18 cellular contexts compared by ENCODE assay signal in the genomic region with DNA sequence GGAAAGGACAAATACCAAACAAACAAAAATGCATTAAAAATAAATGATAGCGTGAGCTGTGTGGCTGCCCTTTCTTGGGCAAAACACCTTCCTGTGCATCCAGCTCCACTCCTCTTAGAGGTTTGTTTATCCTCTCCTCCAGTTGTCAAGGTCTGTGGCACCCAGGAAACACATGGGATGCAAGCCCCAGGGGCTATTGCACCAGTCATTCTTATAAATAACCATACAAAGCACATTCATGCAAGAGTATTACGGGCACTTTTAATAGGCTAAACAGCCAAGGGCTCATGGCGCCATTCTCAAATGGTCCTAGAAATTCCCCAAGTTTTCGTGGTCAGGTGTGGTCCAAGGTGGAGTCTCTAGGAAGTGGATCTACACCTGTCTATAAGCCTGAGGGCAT.
DNase-seq lines count a peak whose midpoint lies in the region; ATAC-seq, FAIRE-seq and TF ChIP-seq lines count a peak whose summit lies in the region.
"Had no signal": no experiment of that assay in that cellular context is flagged by ENCODE, and none has a peak within 500 bp of the region (broad histone marks: within the 10 kb centered on the region; RNA-seq: fewer than 3 reads in every experiment).

No MANE protein-coding gene starts in this region.

- dilution Hi-C loops in IMR-90 (cut with HindIII; ENCODE audit: low sequenced_read_pairs, unreplicated experiment), result no loop called here

- 0 out of 2 replicates have a peak overlapping the region, but pooled peaks have one; percentile 96 for H3K23ac ChIP-seq in IMR-90 (ENCODE audit: low read depth, low read length)

- peaks cover 8% of the 10 kb centered on the region for H3K4me1 Mint-ChIP-seq in astrocyte (ENCODE audit: low read depth, unreplicated experiment)
- no peaks in the 10 kb centered on the region for H3K4me1 Mint-ChIP-seq in type B pancreatic cell (ENCODE audit: unreplicated experiment)

- H3K36me3 ChIP-seq in IMR-90 (ENCODE audit: control insufficient read depth, insufficient read depth, low read length) (no peaks in the 10 kb centered on the region), astrocyte (ENCODE audit: insufficient read depth, low read length) (no peaks in the 10 kb centered on the region), psoas muscle (ENCODE audit: insufficient read depth in 1 of 2, low read depth in 1 of 2) (no peaks in the 10 kb centered on the region)
- H3K36me3 ChIP-seq: SJCRH30 had no signal

- H4K91ac ChIP-seq in IMR-90 (ENCODE audit: insufficient read depth, low read depth, low read length), result peak overlapping the region; percentile 99

- H3K9me3 Mint-ChIP-seq in astrocyte (ENCODE audit: unreplicated experiment) (peaks cover 14% of the 10 kb centered on the region), type B pancreatic cell (peaks cover 5% of the 10 kb centered on the region)

- H4K20me1 ChIP-seq in IMR-90 (ENCODE audit: insufficient read depth, low read length) (no peaks in the 10 kb centered on the region), astrocyte (ENCODE audit: insufficient read depth, low read length) (no peaks in the 10 kb centered on the region)

- peaks cover 6% of the 10 kb centered on the region for H3K9me3 ChIP-seq in IMR-90 (ENCODE audit: control insufficient read depth, insufficient read depth, low read length)
- H3K9me3 ChIP-seq in astrocyte (ENCODE audit: insufficient read depth, low read depth, low read length), result peaks cover 6% of the 10 kb centered on the region
- H3K9me3 ChIP-seq in psoas muscle, result no peaks in the 10 kb centered on the region
- H3K9me3 ChIP-seq: SJCRH30 had no signal

- peak overlapping the region; percentile 16 for H2BK15ac ChIP-seq in IMR-90 (ENCODE audit: low read depth, low read length)

- TF ChIP-seq CTCF in IMR-90 (conservative IDR thresholded peaks at IDR 0.05; ENCODE audit: low read depth, low read length) (no peak), astrocyte (IDR thresholded peaks at IDR 0.05; ENCODE audit: insufficient read depth, low read depth, low read length) (no peak), psoas muscle (IDR thresholded peaks at IDR 0.05) (no peak), type B pancreatic cell (conservative IDR thresholded peaks at IDR 0.05) (no peak)

- CTCF ChIA-PET in IMR-90 (lab: Yijun Ruan, JAX), result no interaction called here

- H3K18ac ChIP-seq in IMR-90 (ENCODE audit: low read depth, low read length), result peak overlapping the region; percentile 97

- peaks cover 0 to 19% of the 10 kb centered on the region in 2 experiments; a peak in 2 of 4 replicates for H3K79me1 ChIP-seq in IMR-90 (ENCODE audit: low read depth in 1 of 2, low read length in 2 of 2)

- H3K27me3 Mint-ChIP-seq in astrocyte (ENCODE audit: low read depth, unreplicated experiment) (no peaks in the 10 kb centered on the region), type B pancreatic cell (peaks cover 27% of the 10 kb centered on the region)

- no peak for TF ChIP-seq POLR2A in IMR-90 (IDR thresholded peaks at IDR 0.05; ENCODE audit: low read depth, low read length)

- no peak overlapping the region for H3K4me2 ChIP-seq in IMR-90 (ENCODE audit: low read depth, low read length)
- peak overlapping the region; percentile 46 for H3K4me2 ChIP-seq in astrocyte (ENCODE audit: low read length)
- H3K4me2 ChIP-seq: A549 had no signal

- DNase-seq in ELR (ENCODE audit: low read depth) (peak; percentile 52), IMR-90 (no peak), astrocyte (ENCODE audit: low read depth) (no peak), psoas muscle (no peak), type B pancreatic cell (ENCODE audit: extremely low spot score, unreplicated experiment) (no peak), AG20443 (ENCODE audit: low spot score) (no peak)
- DNase-seq: CD4-positive, CD25-positive, alpha-beta regulatory T cell; COR-L47; DMS79; GOT3; NCI-H1694 treated with DMSO at 0.1 percent for 48 hours; NCI-H2081 treated with DMSO at 0.1 percent for 48 hours; NCI-H510A; NCI-H748 treated with DMSO at 0.1 percent for 48 hours; SJCRH30 had no signal

- H2BK120ac ChIP-seq in IMR-90 (ENCODE audit: low read depth, low read length), result peak overlapping the region; percentile 100

- no peak for ATAC-seq in IMR-90 (ENCODE audit: low read depth)
- ATAC-seq in psoas muscle, result no peak
- ATAC-seq in HG02610 (IDR thresholded peaks at IDR 0.05; ENCODE audit: unreplicated experiment), result no peak
- ATAC-seq: A549, Panc1 had no signal

- POLR2A ChIA-PET in IMR-90 (lab: Charles Lee; ENCODE audit: unreplicated experiment), result no interaction called here

- H4K5ac ChIP-seq in IMR-90 (ENCODE audit: low read depth, low read length), result peak overlapping the region; percentile 99; the same call in 1 of the 2 replicates

- peak overlapping the region; percentile 72 to 98 for H4K8ac ChIP-seq in IMR-90 (ENCODE audit: low read depth in 2 of 2, low read length in 2 of 2)

- no peaks in the 10 kb centered on the region for H3K27me3 ChIP-seq in IMR-90 (ENCODE audit: control insufficient read depth, insufficient read depth, low read length)
- no peaks in the 10 kb centered on the region for H3K27me3 ChIP-seq in astrocyte (ENCODE audit: insufficient read depth, low read length)
- peaks cover 0 to 2% (median 0%) of the 10 kb centered on the region in 3 donors for H3K27me3 ChIP-seq in psoas muscle (ENCODE audit: insufficient read depth in 3 of 3, low read length in 2 of 3)

- peaks cover 5% of the 10 kb centered on the region for H3K36me3 Mint-ChIP-seq in astrocyte (ENCODE audit: low read depth, unreplicated experiment)
- no peaks in the 10 kb centered on the region for H3K36me3 Mint-ChIP-seq in type B pancreatic cell
- H3K36me3 Mint-ChIP-seq: CD4-positive, CD25-positive, alpha-beta regulatory T cell had no signal

- FAIRE-seq in astrocyte (lab: Jason Lieb, UNC), result no peak
- FAIRE-seq: A549 had no signal

- peak overlapping the region; percentile 100 for H3K4ac ChIP-seq in IMR-90 (ENCODE audit: low read depth, low read length)

- peak overlapping the region; percentile 100 for H2BK20ac ChIP-seq in IMR-90 (ENCODE audit: low read depth, low read length)

- TF ChIP-seq RAD21 in IMR-90 (IDR thresholded peaks at IDR 0.05; ENCODE audit: low read length), result no peak

- peak overlapping the region; percentile 99 for H2AK5ac ChIP-seq in IMR-90 (ENCODE audit: low read depth, low read length)

- H2AK9ac ChIP-seq in IMR-90 (replicated peaks; ENCODE audit: low read depth, low read length, poor library complexity), result no peak overlapping the region

- H3K4me3 Mint-ChIP-seq in astrocyte (ENCODE audit: unreplicated experiment) (no peak overlapping the region), type B pancreatic cell (no peak overlapping the region)
- H3K4me3 Mint-ChIP-seq: CD4-positive, CD25-positive, alpha-beta regulatory T cell had no signal

- peak overlapping the region; percentile 94 for H3K14ac ChIP-seq in IMR-90 (replicated peaks; ENCODE audit: low read depth, low read length)

- no TSS peak for BruUV-seq in IMR-90 (replicated peaks; lab: Mats Ljungman, UMichigan)

- H3K4me3 ChIP-seq in IMR-90 (ENCODE audit: insufficient read depth, low read depth, low read length) (no peak overlapping the region), astrocyte (ENCODE audit: insufficient read depth, low read depth, low read length) (no peak overlapping the region), psoas muscle (no peak overlapping the region)
- H3K4me3 ChIP-seq: A549, SJCRH30 had no signal

- peaks cover 25% of the 10 kb centered on the region for H3K4me1 ChIP-seq in IMR-90 (ENCODE audit: control insufficient read depth, insufficient read depth, low read length)
- H3K4me1 ChIP-seq in astrocyte (ENCODE audit: insufficient read depth, low read length), result peaks cover 16% of the 10 kb centered on the region
- peaks cover 24% of the 10 kb centered on the region for H3K4me1 ChIP-seq in psoas muscle
- H3K4me1 ChIP-seq: A549, SJCRH30 had no signal

- WGBS in IMR-90 (ENCODE audit: extremely low coverage in 2 of 2, insufficient read length in 1 of 2), 2 experiments, result no CpG with 5 or more reads among the region's 4 CpGs
- 94 to 99% (median 97%) methylated on average over 4 of the region's 4 CpGs for WGBS in psoas muscle, 3 donors

- H3K56ac ChIP-seq in IMR-90 (ENCODE audit: extremely low read depth, insufficient read depth, low read length), result peak overlapping the region; percentile 95; the same call in 1 of the 2 replicates

- intact Hi-C loops in IMR-90 (cut with micrococcal nuclease) (loop anchor here (5.0 kb wide), 1 partner anchor 115 kb away; no protein-coding TSS in a partner anchor), psoas muscle (cut with DNase I) (no loop called here)

- no peak overlapping the region for H3K9ac ChIP-seq in IMR-90 (ENCODE audit: low read depth, low read length)
- no peak overlapping the region for H3K9ac ChIP-seq in astrocyte (ENCODE audit: low read length)

- H3K9me1 ChIP-seq in IMR-90 (ENCODE audit: insufficient read depth, low read length), result peaks cover 7% of the 10 kb centered on the region

- peak overlapping the region; percentile 100 for H2BK5ac ChIP-seq in IMR-90 (ENCODE audit: low read depth, low read length, poor library complexity, severe bottlenecking)

- H3K79me2 ChIP-seq in astrocyte (ENCODE audit: insufficient read depth, low read length), result no peaks in the 10 kb centered on the region

- in situ Hi-C loops in IMR-90 (cut with MboI; ENCODE audit: low sequenced_read_pairs), result no loop called here

- H2AFZ ChIP-seq in IMR-90 (replicated peaks; ENCODE audit: low read length, poor library complexity), result no peak overlapping the region
- no peak overlapping the region for H2AFZ ChIP-seq in astrocyte (ENCODE audit: low read depth, low read length)

- H3K27ac ChIP-seq in IMR-90 (ENCODE audit: insufficient read depth, low read length) (peak overlapping the region; percentile 99), astrocyte (ENCODE audit: low read depth, low read length) (no peak overlapping the region), psoas muscle (peak overlapping the region; percentile 62)
- H3K27ac ChIP-seq: A549, SJCRH30 had no signal

- H3K27ac Mint-ChIP-seq in astrocyte (ENCODE audit: unreplicated experiment) (no peak overlapping the region), type B pancreatic cell (no peak overlapping the region)
- H3K27ac Mint-ChIP-seq: CD4-positive, CD25-positive, alpha-beta regulatory T cell had no signal

TF ChIP-seq in IMR-90, 13 proteins besides CTCF, POLR2A, EP300 and RAD21 (continues in another document):
- TF ChIP-seq NFE2L2 (IDR thresholded peaks at IDR 0.05; ENCODE audit: low read depth, low read length) (no peak), ELK1 (IDR thresholded peaks at IDR 0.05; ENCODE audit: borderline replicate concordance, low read depth, low read length) (no peak), MAZ (IDR thresholded peaks at IDR 0.05; ENCODE audit: borderline replicate concordance, low read depth, low read length) (no peak)
